Comparison of ENCODE assay signal across 25 cellular contexts in genomic region chr4:40314951-40315350, GRCh38. TPM values are rescaled to one million over a fixed set of nuclear protein-coding genes. Genes with fewer than 3 reads are reported as not detected.
DNase-seq lines count a peak whose midpoint lies in the region; ATAC-seq, FAIRE-seq and TF ChIP-seq lines count a peak whose summit lies in the region.
"Had no signal": no experiment of that assay in that cellular context is flagged by ENCODE, and none has a peak within 500 bp of the region (broad histone marks: within the 10 kb centered on the region; RNA-seq: fewer than 3 reads in every experiment).

No MANE protein-coding gene starts in this region.

- peak overlapping the region in 1 of 3 donors; percentile 71 for H3K27ac Mint-ChIP-seq in CD4-positive, CD25-positive, alpha-beta regulatory T cell
- H3K27ac Mint-ChIP-seq in T-cell, result no peak overlapping the region
- H3K27ac Mint-ChIP-seq in activated naive CD4-positive, alpha-beta T cell treated with anti-CD3 and anti-CD28 coated beads for 36 hours, result no peak overlapping the region
- H3K27ac Mint-ChIP-seq: CD8-positive, alpha-beta T cell had no signal

- no peak for ATAC-seq in CD4-positive, CD25-positive, alpha-beta regulatory T cell (ENCODE audit: low read depth in 2 of 2)
- no peak for ATAC-seq in T-cell (replicated peaks in 1 of 4)
- ATAC-seq: CD8-positive, alpha-beta T cell had no signal

- peaks cover 14 to 62% (median 38%) of the 10 kb centered on the region in 4 donors for H3K4me1 Mint-ChIP-seq in CD4-positive, CD25-positive, alpha-beta regulatory T cell
- peaks cover 54 to 67% (median 66%) of the 10 kb centered on the region in 3 donors for H3K4me1 Mint-ChIP-seq in T-cell
- H3K4me1 Mint-ChIP-seq in activated naive CD4-positive, alpha-beta T cell treated with anti-CD3 and anti-CD28 coated beads for 36 hours (ENCODE audit: low read depth), result peaks cover 58% of the 10 kb centered on the region

- BruUV-seq in mammary epithelial cell (replicated peaks; lab: Mats Ljungman, UMichigan), result no TSS peak

- H3K4me1 ChIP-seq in CD4-positive, CD25-positive, alpha-beta regulatory T cell (ENCODE audit: control insufficient read depth, insufficient read depth, low read length, poor library complexity, severe bottlenecking), result peaks cover 47% of the 10 kb centered on the region
- H3K4me1 ChIP-seq in MM.1S (ENCODE audit: low read length), result peaks cover 4% of the 10 kb centered on the region; the same call in 1 of the 2 replicates
- peaks cover 26% of the 10 kb centered on the region for H3K4me1 ChIP-seq in mammary epithelial cell (ENCODE audit: insufficient read depth, low read length)
- H3K4me1 ChIP-seq in osteoblast (ENCODE audit: insufficient read depth, low read length), result peaks cover 22% of the 10 kb centered on the region

- H3K36me3 Mint-ChIP-seq in CD4-positive, CD25-positive, alpha-beta regulatory T cell, result no peaks in the 10 kb centered on the region
- H3K36me3 Mint-ChIP-seq in T-cell, result no peaks in the 10 kb centered on the region
- H3K36me3 Mint-ChIP-seq in activated naive CD4-positive, alpha-beta T cell treated with anti-CD3 and anti-CD28 coated beads for 36 hours (ENCODE audit: low read depth), result no peaks in the 10 kb centered on the region
- H3K36me3 Mint-ChIP-seq: CD8-positive, alpha-beta T cell had no signal

- no peak overlapping the region for H3K4me3 Mint-ChIP-seq in CD4-positive, CD25-positive, alpha-beta regulatory T cell
- H3K4me3 Mint-ChIP-seq in T-cell, result no peak overlapping the region
- no peak overlapping the region for H3K4me3 Mint-ChIP-seq in activated naive CD4-positive, alpha-beta T cell treated with anti-CD3 and anti-CD28 coated beads for 36 hours
- H3K4me3 Mint-ChIP-seq: activated CD4-positive, alpha-beta T cell treated with anti-CD3 and anti-CD28 coated beads, Interleukin-2, amount 10 ng/mL, durations not matched to agents 24 days and 14 days; CD8-positive, alpha-beta T cell had no signal

- in situ Hi-C loops in mammary epithelial cell (cut with MboI; ENCODE audit: low sequenced_read_pairs in 2 of 2), result loop anchor here (10.0 kb wide), 2 partner anchors 150 to 260 kb away; partner anchors contain the start of gene N4BP2 (in 1 of the 2)

- H3K27me3 ChIP-seq in CD4-positive, CD25-positive, alpha-beta regulatory T cell (ENCODE audit: control insufficient read depth, insufficient read depth, low read length), result no peaks in the 10 kb centered on the region
- H3K27me3 ChIP-seq in MM.1S (replicated peaks; ENCODE audit: insufficient read depth, low read length), result no peaks in the 10 kb centered on the region
- no peaks in the 10 kb centered on the region for H3K27me3 ChIP-seq in mammary epithelial cell (ENCODE audit: insufficient read depth, low read length)
- H3K27me3 ChIP-seq in osteoblast (ENCODE audit: insufficient read depth, low read length), result no peaks in the 10 kb centered on the region
- H3K27me3 ChIP-seq: brain microvascular endothelial cell, colonic mucosa, suprapubic skin had no signal

- no peaks in the 10 kb centered on the region for H4K20me1 ChIP-seq in MM.1S (ENCODE audit: insufficient read depth, low read length)
- H4K20me1 ChIP-seq in mammary epithelial cell (ENCODE audit: insufficient read depth, low read length), result no peaks in the 10 kb centered on the region
- no peaks in the 10 kb centered on the region for H4K20me1 ChIP-seq in osteoblast (ENCODE audit: insufficient read depth, low read length)

- POLR2A ChIA-PET in T-cell (lab: Charles Lee), result interaction anchor here in 1 of 2 donors (1.1 kb wide), 1 partner anchor 116 kb away, joined by 4 read pairs; no protein-coding TSS in a partner anchor

- H3K79me2 ChIP-seq in MM.1S (ENCODE audit: low read length) (no peaks in the 10 kb centered on the region), mammary epithelial cell (ENCODE audit: insufficient read depth, low read length) (no peaks in the 10 kb centered on the region), osteoblast (ENCODE audit: insufficient read depth, low read length) (no peaks in the 10 kb centered on the region)

- no peaks in the 10 kb centered on the region for H3K36me3 ChIP-seq in CD4-positive, CD25-positive, alpha-beta regulatory T cell (ENCODE audit: control insufficient read depth, insufficient read depth, low read length)
- H3K36me3 ChIP-seq in MM.1S (replicated peaks; ENCODE audit: insufficient read depth, low read length), result no peaks in the 10 kb centered on the region
- no peaks in the 10 kb centered on the region for H3K36me3 ChIP-seq in mammary epithelial cell (ENCODE audit: insufficient read depth, low read length)
- H3K36me3 ChIP-seq in osteoblast (ENCODE audit: insufficient read depth, low read length), result no peaks in the 10 kb centered on the region
- H3K36me3 ChIP-seq: brain microvascular endothelial cell, colonic mucosa, HAP-1, suprapubic skin had no signal

- TF ChIP-seq CTCF in MM.1S (IDR thresholded peaks at IDR 0.05; ENCODE audit: low read length) (no peak), mammary epithelial cell (conservative IDR thresholded peaks at IDR 0.05 in 1 of 2, IDR thresholded peaks at IDR 0.05 in 1 of 2; ENCODE audit: extremely low read depth in 1 of 2, insufficient read depth in 1 of 2, low read depth in 1 of 2, low read length in 2 of 2) (no peak), osteoblast (IDR thresholded peaks at IDR 0.05; ENCODE audit: extremely low read depth, low read depth, low read length) (no peak)

- dilution Hi-C loops in mammary epithelial cell (cut with HindIII; ENCODE audit: low sequenced_read_pairs), result no loop called here

- no peaks in the 10 kb centered on the region for H3K9me3 Mint-ChIP-seq in CD4-positive, CD25-positive, alpha-beta regulatory T cell
- no peaks in the 10 kb centered on the region for H3K9me3 Mint-ChIP-seq in T-cell
- no peaks in the 10 kb centered on the region for H3K9me3 Mint-ChIP-seq in activated naive CD4-positive, alpha-beta T cell treated with anti-CD3 and anti-CD28 coated beads for 36 hours
- H3K9me3 Mint-ChIP-seq: activated CD4-positive, alpha-beta T cell treated with anti-CD3 and anti-CD28 coated beads, Interleukin-2, amount 10 ng/mL, durations not matched to agents 24 days and 14 days; activated T-helper 2 cell treated with anti-CD3 and anti-CD28 coated beads, Interferon-gamma antibody, Interleukin-2, Interleukin-4, amounts not matched to agents 10 μg/mL and 5 μg/mL and 100 μg/mL, durations not matched to agents 14 hours and 24 hours and 36 hours; CD8-positive, alpha-beta T cell had no signal

- WGBS in mammary epithelial cell (ENCODE audit: low coverage, missing lambda C conversion rate), result 67% methylated on average over 5 of the region's 5 CpGs

- intact Hi-C loops in mammary epithelial cell (cut with micrococcal nuclease), result loop anchor here (5.0 kb wide), 3 partner anchors 338 to 678 kb away; partner anchors contain the start of genes PDS5A, SMIM14 and UBE2K
- intact Hi-C loops in activated naive CD4-positive, alpha-beta T cell treated with anti-CD3 and anti-CD28 coated beads for 36 hours (cut with micrococcal nuclease), result no loop called here

- CTCF ChIA-PET in mammary epithelial cell (lab: Charles Lee; ENCODE audit: low non-redundant PET), result no interaction called here
- CTCF ChIA-PET in T-cell (lab: Charles Lee), result no interaction called here
- CTCF ChIA-PET in activated naive CD4-positive, alpha-beta T cell treated with anti-CD3 and anti-CD28 coated beads for 36 hours (lab: Charles Lee), result interaction anchor here (1.2 kb wide), 1 partner anchor 10 kb away, joined by 5 read pairs; no protein-coding TSS in a partner anchor

- no peaks in the 10 kb centered on the region for H3K9me2 ChIP-seq in MM.1S (replicated peaks; ENCODE audit: insufficient read depth, low read length)

- H3K4me3 ChIP-seq in CD4-positive, CD25-positive, alpha-beta regulatory T cell (ENCODE audit: low read depth, low read length), result no peak overlapping the region
- H3K4me3 ChIP-seq in MM.1S (ENCODE audit: low read length) (no peak overlapping the region), mammary epithelial cell (replicated peaks in 1 of 3; ENCODE audit: insufficient read depth in 1 of 3, low read depth in 2 of 3, low read length in 3 of 3) (no peak overlapping the region), osteoblast (ENCODE audit: insufficient read depth, low read length) (no peak overlapping the region)
- H3K4me3 ChIP-seq: colonic mucosa, HAP-1, suprapubic skin had no signal

- H3K27me3 Mint-ChIP-seq in CD4-positive, CD25-positive, alpha-beta regulatory T cell, result no peaks in the 10 kb centered on the region
- no peaks in the 10 kb centered on the region for H3K27me3 Mint-ChIP-seq in T-cell
- no peaks in the 10 kb centered on the region for H3K27me3 Mint-ChIP-seq in activated naive CD4-positive, alpha-beta T cell treated with anti-CD3 and anti-CD28 coated beads for 36 hours (ENCODE audit: low read depth)
- H3K27me3 Mint-ChIP-seq: activated CD4-positive, alpha-beta T cell treated with anti-CD3 and anti-CD28 coated beads, Interleukin-2, amount 10 ng/mL, durations not matched to agents 24 days and 14 days had no signal

- peak overlapping the region; percentile 94 for H3K27ac ChIP-seq in CD4-positive, CD25-positive, alpha-beta regulatory T cell (ENCODE audit: insufficient read depth, low read length, poor library complexity, severe bottlenecking)
- no peak overlapping the region for H3K27ac ChIP-seq in MM.1S (ENCODE audit: low read length)
- peak overlapping the region; percentile 99 for H3K27ac ChIP-seq in mammary epithelial cell (ENCODE audit: insufficient read depth, low read depth, low read length)
- peak overlapping the region; percentile 100 for H3K27ac ChIP-seq in osteoblast (ENCODE audit: low read depth, low read length)
- H3K27ac ChIP-seq: brain microvascular endothelial cell, colonic mucosa, suprapubic skin had no signal

- no peak for FAIRE-seq in GM19239 (lab: Jason Lieb, UNC)

- H3K9ac ChIP-seq in MM.1S (ENCODE audit: low read length) (no peak overlapping the region), mammary epithelial cell (ENCODE audit: insufficient read depth, low read length) (no peak overlapping the region)

- H3K4me2 ChIP-seq in MM.1S (ENCODE audit: low read depth, low read length), result no peak overlapping the region
- H3K4me2 ChIP-seq in mammary epithelial cell (ENCODE audit: insufficient read depth, low read depth, low read length), result no peak overlapping the region
- H3K4me2 ChIP-seq in osteoblast (ENCODE audit: insufficient read depth, low read length), result no peak overlapping the region

- DNase-seq in CD4-positive, CD25-positive, alpha-beta regulatory T cell, result no peak
- DNase-seq in MM.1S, result peak; percentile 3
- peak; percentile 42 for DNase-seq in mammary epithelial cell
- DNase-seq in osteoblast (ENCODE audit: insufficient read length, low spot score, missing footprints), result no peak
- no peak for DNase-seq in T-cell
- no peak for DNase-seq in stimulated activated CD4-positive, alpha-beta T cell treated with anti-CD3 and anti-CD28 coated beads, Interleukin-2, amount 100 ng/mL, for 48 hours
- DNase-seq in GM19239 (ENCODE audit: insufficient read length, low spot score), result no peak
- no peak for DNase-seq in activated naive CD4-positive, alpha-beta T cell treated with anti-CD3 and anti-CD28 coated beads for 36 hours
- DNase-seq: activated CD4-positive, alpha-beta T cell treated with anti-CD3 and anti-CD28 coated beads, Interleukin-2, amount 10 ng/mL, durations not matched to agents 24 days and 14 days; activated CD8-positive, alpha-beta memory T cell treated with anti-CD3 and anti-CD28 coated beads, Interleukin-2, amount 50 U/mL, for 4 hours; brain microvascular endothelial cell; CD8-positive, alpha-beta T cell; colonic mucosa; DMS53; NCI-H1417; NCI-H2171; NCI-H526 treated with DMSO at 0.1 percent for 48 hours; nucleus accumbens; retina; SHP77 treated with DMSO at 0.1 percent for 48 hours; T-helper 1 cell had no signal

- no peak overlapping the region for H2AFZ ChIP-seq in MM.1S (ENCODE audit: low read length)
- no peak overlapping the region for H2AFZ ChIP-seq in mammary epithelial cell (ENCODE audit: low read depth, low read length)
- no peak overlapping the region for H2AFZ ChIP-seq in osteoblast (ENCODE audit: low read length)

- no peaks in the 10 kb centered on the region for H3K9me3 ChIP-seq in CD4-positive, CD25-positive, alpha-beta regulatory T cell (ENCODE audit: control insufficient read depth in 2 of 2, low read length in 2 of 2)
- H3K9me3 ChIP-seq in MM.1S (replicated peaks; ENCODE audit: insufficient read depth, low read length) (no peaks in the 10 kb centered on the region), mammary epithelial cell (replicated peaks; ENCODE audit: insufficient read depth, low read length) (no peaks in the 10 kb centered on the region), osteoblast (ENCODE audit: low read depth, low read length) (no peaks in the 10 kb centered on the region)
- H3K9me3 ChIP-seq: colonic mucosa, HAP-1, suprapubic skin had no signal

- H3F3A ChIP-seq in MM.1S (ENCODE audit: insufficient read depth, low read length), result peaks cover 5% of the 10 kb centered on the region; the same call in 1 of the 2 replicates

RNA-seq across cellular contexts. Expression of gene CHRNA9, which starts 20.2 kb away (rescaled TPM):
- not detected for total RNA-seq in CD4-positive, CD25-positive, alpha-beta regulatory T cell
- under 1 TPM; 0.13 to 0.69 (median 0.37) TPM for polyA plus RNA-seq in CD4-positive, CD25-positive, alpha-beta regulatory T cell
- under 1 TPM in 1 of 2 donors, not detected in 1; 0.17 TPM for total RNA-seq in mammary epithelial cell
- polyA plus RNA-seq in mammary epithelial cell, result 0.09 TPM
- polyA minus RNA-seq in mammary epithelial cell, result not detected
- 0.36 and 0.59 TPM in 2 replicates for total RNA-seq in osteoblast
- total RNA-seq in T-cell, result under 1 TPM in 3 of 5 donors, not detected in 2; 0.10 to 0.23 (median 0.15) TPM
- not detected for total RNA-seq in activated naive CD4-positive, alpha-beta T cell treated with anti-CD3 and anti-CD28 coated beads for 36 hours
- total RNA-seq: activated CD4-positive, alpha-beta T cell treated with anti-CD3 and anti-CD28 coated beads, Interleukin-2, amount 10 ng/mL, durations not matched to agents 24 days and 14 days; activated T-helper 2 cell treated with anti-CD3 and anti-CD28 coated beads, Interferon-gamma antibody, Interleukin-2, Interleukin-4, amounts not matched to agents 10 μg/mL and 5 μg/mL and 100 μg/mL, durations not matched to agents 14 hours and 24 hours and 36 hours; colonic mucosa; fibroblast of lung had no signal
- polyA plus RNA-seq: fibroblast of lung had no signal

Comparison
In these comparisons a context has a peak if more than half of its experiments do, and no peak if none do; other contexts are left out.
1. DNase-seq: peak in MM.1S (single experiment) and mammary epithelial cell (single experiment); none in CD4-positive, CD25-positive, alpha-beta regulatory T cell (0 of 3), osteoblast (single experiment), T-cell (0 of 34), stimulated activated CD4-positive, alpha-beta T cell treated with anti-CD3 and anti-CD28 coated beads, Interleukin-2, amount 100 ng/mL, for 48 hours (0 of 2), GM19239 (single experiment) and activated naive CD4-positive, alpha-beta T cell treated with anti-CD3 and anti-CD28 coated beads for 36 hours (single experiment).